In genomic region chr3:175270199-175270837, GRCh38 we compare ENCODE assay signal across 11 cellular contexts.
DNase-seq lines count a peak whose midpoint lies in the region; ATAC-seq and TF ChIP-seq lines count a peak whose summit lies in the region.
"Had no signal": no experiment of that assay in that cellular context is flagged by ENCODE, and none has a peak within 500 bp of the region (broad histone marks: within the 10 kb centered on the region; RNA-seq: fewer than 3 reads in every experiment).

No MANE protein-coding gene starts in this region.

- no peaks in the 10 kb centered on the region for H3K36me3 ChIP-seq in A673 (ENCODE audit: insufficient read depth, low read length, poor library complexity, severe bottlenecking)
- H3K36me3 ChIP-seq in GM23338 (ENCODE audit: insufficient read depth) = no peaks in the 10 kb centered on the region
- no peaks in the 10 kb centered on the region for H3K36me3 ChIP-seq in fibroblast of lung (ENCODE audit: control insufficient read depth, insufficient read depth, low read length)
- H3K36me3 ChIP-seq in MM.1S (replicated peaks; ENCODE audit: insufficient read depth, low read length) = no peaks in the 10 kb centered on the region
- H3K36me3 ChIP-seq in tibial artery = no peaks in the 10 kb centered on the region

- intact Hi-C loops in A673 (cut with micrococcal nuclease; ENCODE audit: unreplicated experiment) (no loop called here), tibial artery (cut with DNase I; ENCODE audit: low total_unique reads) (no loop called here)

- no peaks in the 10 kb centered on the region for H3K27me3 Mint-ChIP-seq in GM23338 (ENCODE audit: insufficient read depth, low read depth, poor library complexity)
- H3K27me3 Mint-ChIP-seq: naive thymus-derived CD4-positive, alpha-beta T cell had no signal

- no peaks in the 10 kb centered on the region for H3K36me3 Mint-ChIP-seq in GM23338 (ENCODE audit: low read depth)
- H3K36me3 Mint-ChIP-seq: naive thymus-derived CD4-positive, alpha-beta T cell had no signal

- BruUV-seq in A673 (replicated peaks; lab: Mats Ljungman, UMichigan) = no TSS peak

- H3K4me1 ChIP-seq in A673 (ENCODE audit: insufficient read depth, low read length, poor library complexity, severe bottlenecking) (peaks cover 13% of the 10 kb centered on the region), GM23338 (ENCODE audit: insufficient read depth) (no peaks in the 10 kb centered on the region), fibroblast of lung (ENCODE audit: control insufficient read depth, extremely low read depth, insufficient read depth, low read length) (no peaks in the 10 kb centered on the region), MM.1S (ENCODE audit: low read length) (no peaks in the 10 kb centered on the region), tibial artery (no peaks in the 10 kb centered on the region)

- no peak overlapping the region for H3K27ac Mint-ChIP-seq in GM23338
- H3K27ac Mint-ChIP-seq: naive thymus-derived CD4-positive, alpha-beta T cell had no signal

- H3F3A ChIP-seq in GM23338 (replicated peaks; ENCODE audit: low read depth) = no peaks in the 10 kb centered on the region
- H3F3A ChIP-seq in MM.1S (ENCODE audit: insufficient read depth, low read length) = no peaks in the 10 kb centered on the region

- CTCF ChIA-PET in A673 (lab: Charles Lee) = interaction anchor here (0.6 kb wide), 1 partner anchor 17 kb away, joined by 3 read pairs; no protein-coding TSS in a partner anchor

- H3K79me2 ChIP-seq in GM23338 (replicated peaks; ENCODE audit: insufficient read depth) (no peaks in the 10 kb centered on the region), fibroblast of lung (ENCODE audit: control insufficient read depth, insufficient read depth, low read length) (no peaks in the 10 kb centered on the region), MM.1S (ENCODE audit: low read length) (no peaks in the 10 kb centered on the region)

- POLR2A ChIA-PET in A673 (lab: Charles Lee; ENCODE audit: low non-redundant PET) = interaction anchor here (0.6 kb wide), 1 partner anchor 13 kb away, joined by 19 read pairs; no protein-coding TSS in a partner anchor

- no peak for ATAC-seq in GM23338
- ATAC-seq: naive thymus-derived CD4-positive, alpha-beta T cell had no signal

- H3K9me3 Mint-ChIP-seq in GM23338 = no peaks in the 10 kb centered on the region
- H3K9me3 Mint-ChIP-seq: naive thymus-derived CD4-positive, alpha-beta T cell had no signal

- DNase-seq in A673 (ENCODE audit: low spot score) (peak; percentile 53), GM23338 (ENCODE audit: low spot score) (peak; percentile 9), NCI-H345 treated with DMSO at 0.1 percent for 48 hours (lab: John Stamatoyannopoulos, UW; ENCODE audit: unreplicated experiment) (peak; percentile 17), fibroblast of lung (ENCODE audit: low read depth in 2 of 2) (peak; percentile 70 to 90), globus pallidus (ENCODE audit: low spot score) (no peak), MM.1S (no peak), tibial artery (no peak), NCI-H2171 treated with DMSO at 0.1 percent for 48 hours (lab: John Stamatoyannopoulos, UW) (no peak)
- DNase-seq: naive thymus-derived CD4-positive, alpha-beta T cell; NCI-H774 had no signal

- H3K27me3 ChIP-seq in A673 (replicated peaks; ENCODE audit: insufficient read depth, low read depth, low read length, poor library complexity) (no peaks in the 10 kb centered on the region), GM23338 (ENCODE audit: insufficient read depth) (no peaks in the 10 kb centered on the region), fibroblast of lung (ENCODE audit: control insufficient read depth, insufficient read depth, low read length) (no peaks in the 10 kb centered on the region), MM.1S (replicated peaks; ENCODE audit: insufficient read depth, low read length) (no peaks in the 10 kb centered on the region), tibial artery (no peaks in the 10 kb centered on the region)

- H3K9me3 ChIP-seq in A673 (ENCODE audit: low read depth, low read length, poor library complexity, severe bottlenecking) (no peaks in the 10 kb centered on the region), fibroblast of lung (ENCODE audit: control insufficient read depth, insufficient read depth, low read depth, low read length) (no peaks in the 10 kb centered on the region), MM.1S (replicated peaks; ENCODE audit: insufficient read depth, low read length) (no peaks in the 10 kb centered on the region), tibial artery (no peaks in the 10 kb centered on the region)

- H3K4me3 ChIP-seq in A673 (ENCODE audit: low read depth, low read length, poor library complexity, severe bottlenecking) (no peak overlapping the region), GM23338 (no peak overlapping the region), fibroblast of lung (replicated peaks in 1 of 4; ENCODE audit: control extremely low read depth in 1 of 4, insufficient read depth in 1 of 4, low read depth in 3 of 4, low read length in 4 of 4) (no peak overlapping the region), MM.1S (ENCODE audit: low read length) (no peak overlapping the region), tibial artery (no peak overlapping the region)
- H3K4me3 ChIP-seq: skin epidermis had no signal

- H3K9ac ChIP-seq in fibroblast of lung (ENCODE audit: insufficient read depth, low read length) (no peak overlapping the region), MM.1S (ENCODE audit: low read length) (no peak overlapping the region)

- H2AFZ ChIP-seq in GM23338 (0 out of 2 replicates have a peak overlapping the region, but pooled peaks have one; percentile 28), fibroblast of lung (ENCODE audit: low read length) (peak overlapping the region; percentile 18), MM.1S (ENCODE audit: low read length) (no peak overlapping the region)

- H3K9me2 ChIP-seq in GM23338 (ENCODE audit: insufficient read depth) (no peaks in the 10 kb centered on the region), MM.1S (replicated peaks; ENCODE audit: insufficient read depth, low read length) (no peaks in the 10 kb centered on the region)

- H3K27ac ChIP-seq in A673 (ENCODE audit: low read depth, low read length, poor library complexity, severe bottlenecking) = peak overlapping the region; percentile 1
- H3K27ac ChIP-seq in GM23338 (ENCODE audit: low read depth) = no peak overlapping the region
- H3K27ac ChIP-seq in fibroblast of lung (ENCODE audit: insufficient read depth, low read length) = no peak overlapping the region
- no peak overlapping the region for H3K27ac ChIP-seq in MM.1S (ENCODE audit: low read length)
- no peak overlapping the region for H3K27ac ChIP-seq in tibial artery
- H3K27ac ChIP-seq: skin epidermis had no signal

- H3K4me3 Mint-ChIP-seq in GM23338 = no peak overlapping the region
- H3K4me3 Mint-ChIP-seq: naive thymus-derived CD4-positive, alpha-beta T cell had no signal

- H3K4me2 ChIP-seq in GM23338 (no peak overlapping the region), fibroblast of lung (ENCODE audit: extremely low read depth, insufficient read depth, low read length) (no peak overlapping the region), MM.1S (ENCODE audit: low read depth, low read length) (no peak overlapping the region)

- TF ChIP-seq CTCF in A673 (conservative IDR thresholded peaks at IDR 0.05; ENCODE audit: low read depth, low read length) (no peak), GM23338 (conservative IDR thresholded peaks at IDR 0.05; ENCODE audit: low read depth in 2 of 2) (no peak), fibroblast of lung (conservative IDR thresholded peaks at IDR 0.05 in 1 of 2, IDR thresholded peaks at IDR 0.05 in 1 of 2; ENCODE audit: low read depth in 1 of 2, low read length in 2 of 2) (no peak), MM.1S (IDR thresholded peaks at IDR 0.05; ENCODE audit: low read length) (no peak), tibial artery (IDR thresholded peaks at IDR 0.05) (no peak)

- no peaks in the 10 kb centered on the region for H4K20me1 ChIP-seq in GM23338 (replicated peaks; ENCODE audit: insufficient read depth)
- no peaks in the 10 kb centered on the region for H4K20me1 ChIP-seq in fibroblast of lung (ENCODE audit: control insufficient read depth, extremely low read depth, insufficient read depth, low read length)
- H4K20me1 ChIP-seq in MM.1S (ENCODE audit: insufficient read depth, low read length) = no peaks in the 10 kb centered on the region

- no peaks in the 10 kb centered on the region; the same call in 2 of the 3 replicates for H3K4me1 Mint-ChIP-seq in GM23338
- H3K4me1 Mint-ChIP-seq: naive thymus-derived CD4-positive, alpha-beta T cell had no signal

Comparison
In these comparisons a context has a peak if more than half of its experiments do, and no peak if none do; other contexts are left out.
1. DNase-seq: peak in A673 (single experiment), GM23338 (single experiment), NCI-H345 treated with DMSO at 0.1 percent for 48 hours (single experiment) and fibroblast of lung (2 of 2); none in globus pallidus (single experiment), MM.1S (single experiment), tibial artery (0 of 2) and NCI-H2171 treated with DMSO at 0.1 percent for 48 hours (single experiment).